In genomic region chr21:45060089-45060488, GRCh38 we compare ENCODE assay signal across 21 cellular contexts. TPM values are rescaled to one million over a fixed set of nuclear protein-coding genes. Genes with fewer than 3 reads are reported as not detected.
DNase-seq lines count a peak whose midpoint lies in the region; ATAC-seq, FAIRE-seq and TF ChIP-seq lines count a peak whose summit lies in the region.
"Had no signal": no experiment of that assay in that cellular context is flagged by ENCODE, and none has a peak within 500 bp of the region (broad histone marks: within the 10 kb centered on the region; RNA-seq: fewer than 3 reads in every experiment).

No MANE protein-coding gene starts in this region.

- CTCF ChIA-PET in HepG2 (lab: Yijun Ruan, JAX; ENCODE audit: low intra/inter-chr PET ratio, low total read pairs) = no interaction called here
- CTCF ChIA-PET in WTC11 (lab: Charles Lee) = interaction anchor here (1.0 kb wide), 1 partner anchor 68 kb away, joined by 3 read pairs; no protein-coding TSS in a partner anchor

- H3K9me2 ChIP-seq in MM.1S (replicated peaks; ENCODE audit: insufficient read depth, low read length) = no peaks in the 10 kb centered on the region

- H3K4me2 ChIP-seq in HepG2 (ENCODE audit: low read depth, low read length) (no peak overlapping the region), MM.1S (ENCODE audit: low read depth, low read length) (peak overlapping the region; percentile 66)
- H3K4me2 ChIP-seq: A549, BLaER1, KMS-11 had no signal

- H3K27me3 ChIP-seq in HepG2 (ENCODE audit: control insufficient read depth in 1 of 2, insufficient read depth in 2 of 2, low read length in 2 of 2) (peaks cover 0 to 39% of the 10 kb centered on the region in 2 experiments; a peak in 2 of 5 replicates), right lobe of liver (no peaks in the 10 kb centered on the region), MM.1S (replicated peaks; ENCODE audit: insufficient read depth, low read length) (peaks cover 60% of the 10 kb centered on the region)
- H3K27me3 ChIP-seq: BLaER1 had no signal

- in situ Hi-C loops in HepG2 (cut with HindIII; ENCODE audit: extremely low pct_ligation_motif_present, low pct_unique_long_range_greater_than_20kb) = no loop called here

- H3F3A ChIP-seq in MM.1S (ENCODE audit: insufficient read depth, low read length) = peaks cover 20% of the 10 kb centered on the region

- DNase-seq in HepG2 (ENCODE audit: low spot score) (no peak), right lobe of liver (no peak), MM.1S (peak; percentile 62), WTC11 (ENCODE audit: low spot score) (no peak), mesenteric fat pad (ENCODE audit: low spot score) (peak; percentile 57), NAMALWA (ENCODE audit: low spot score) (no peak), middle frontal gyrus (ENCODE audit: extremely low spot score, low spot score) (no peak)
- no peak for DNase-seq in stimulated activated CD8-positive, alpha-beta memory T cell treated with anti-CD3 and anti-CD28 coated beads, Interleukin-4, amount 100 ng/mL, for 48 hours
- DNase-seq: AML-193; CD4-positive, alpha-beta memory T cell; DMS153; DND-41; EL; HCEC 1CT had no signal

- FAIRE-seq in HepG2 (lab: Jason Lieb, UNC) = no peak
- FAIRE-seq: A549, GM12878, GM19239, HTR-8/SVneo had no signal

- peaks cover 19% of the 10 kb centered on the region for H3K4me1 Mint-ChIP-seq in WTC11
- H3K4me1 Mint-ChIP-seq: CD14-positive monocyte; CD4-positive, alpha-beta memory T cell had no signal

- H3K9ac ChIP-seq in HepG2 (ENCODE audit: insufficient read depth, low read depth, low read length) = no peak overlapping the region
- H3K9ac ChIP-seq in MM.1S (ENCODE audit: low read length) = no peak overlapping the region
- H3K9ac ChIP-seq: BLaER1, KMS-11 had no signal

- no peak overlapping the region for H3K4me3 ChIP-seq in HepG2 (replicated peaks in 1 of 3; ENCODE audit: insufficient read depth in 1 of 3, low read depth in 2 of 3, low read length in 3 of 3)
- H3K4me3 ChIP-seq in right lobe of liver = no peak overlapping the region
- peak overlapping the region; percentile 22 for H3K4me3 ChIP-seq in MM.1S (ENCODE audit: low read length)
- H3K4me3 ChIP-seq: A549, BLaER1, GM12878 had no signal

- no peak for TF ChIP-seq CTCF in HepG2 (CRISPR knock-in tag; IDR thresholded peaks at IDR 0.05)
- no peak for TF ChIP-seq CTCF in right lobe of liver (IDR thresholded peaks at IDR 0.05)
- no peak for TF ChIP-seq CTCF in MM.1S (IDR thresholded peaks at IDR 0.05; ENCODE audit: low read length)
- TF ChIP-seq CTCF in WTC11 (IDR thresholded peaks at IDR 0.05) = no peak

- TF ChIP-seq POLR2A in HepG2 (IDR thresholded peaks at IDR 0.05; ENCODE audit: insufficient read depth in 1 of 2, low read depth in 2 of 2, low read length in 2 of 2) (no peak), right lobe of liver (IDR thresholded peaks at IDR 0.05) (no peak)

- no peaks in the 10 kb centered on the region for H3K9me3 Mint-ChIP-seq in WTC11

- WGBS in HepG2 (ENCODE audit: low lambda C conversion rate) = 38% methylated on average over 5 of the region's 8 CpGs
- 50% methylated on average over 2 of the region's 8 CpGs for WGBS in right lobe of liver (ENCODE audit: insufficient coverage, low coverage, low lambda C conversion rate, missing lambda C conversion rate)

- no peaks in the 10 kb centered on the region for H3K27me3 Mint-ChIP-seq in WTC11 (ENCODE audit: low read depth)

- TF ChIP-seq EP300 in HepG2 (IDR thresholded peaks at IDR 0.05; ENCODE audit: low read depth in 2 of 2, low read length in 2 of 2) = no peak
- TF ChIP-seq EP300 in HepG2 (CRISPR knock-in tag; IDR thresholded peaks at IDR 0.05; ENCODE audit: borderline replicate concordance) = no peak

- H3K27ac ChIP-seq in HepG2 (ENCODE audit: extremely low read length, insufficient read depth, low read length) (no peak overlapping the region), right lobe of liver (no peak overlapping the region), MM.1S (ENCODE audit: low read length) (peak overlapping the region; percentile 24; the same call in 1 of the 2 replicates)
- H3K27ac ChIP-seq: A549, BLaER1, KMS-11 had no signal

- H3K4me1 ChIP-seq in HepG2 (ENCODE audit: insufficient read depth, low read length) (no peaks in the 10 kb centered on the region), right lobe of liver (no peaks in the 10 kb centered on the region), MM.1S (ENCODE audit: low read length) (peaks cover 22% of the 10 kb centered on the region)
- H3K4me1 ChIP-seq: A549 had no signal

- no peaks in the 10 kb centered on the region for H4K20me1 ChIP-seq in HepG2 (ENCODE audit: insufficient read depth, low read length)
- H4K20me1 ChIP-seq in MM.1S (ENCODE audit: insufficient read depth, low read length) = no peaks in the 10 kb centered on the region
- H4K20me1 ChIP-seq: BLaER1 had no signal

- no peak overlapping the region for H3K4me3 Mint-ChIP-seq in WTC11
- H3K4me3 Mint-ChIP-seq: CD14-positive monocyte; CD4-positive, alpha-beta memory T cell had no signal

- H3K79me2 ChIP-seq in HepG2 (ENCODE audit: insufficient read depth, low read length) (no peaks in the 10 kb centered on the region), MM.1S (ENCODE audit: low read length) (no peaks in the 10 kb centered on the region)

- H3K9me3 ChIP-seq in HepG2 (ENCODE audit: low read length) (no peaks in the 10 kb centered on the region), right lobe of liver (no peaks in the 10 kb centered on the region), MM.1S (replicated peaks; ENCODE audit: insufficient read depth, low read length) (no peaks in the 10 kb centered on the region)

- intact Hi-C loops in HepG2 (cut with micrococcal nuclease; ENCODE audit: unreplicated experiment) = no loop called here
- intact Hi-C loops in right lobe of liver (cut with DNase I) = no loop called here

- H3K36me3 ChIP-seq in HepG2 (replicated peaks in 1 of 2; ENCODE audit: control insufficient read depth in 1 of 2, insufficient read depth in 2 of 2, low read length in 2 of 2) (no peaks in the 10 kb centered on the region), right lobe of liver (no peaks in the 10 kb centered on the region), MM.1S (replicated peaks; ENCODE audit: insufficient read depth, low read length) (no peaks in the 10 kb centered on the region)
- H3K36me3 ChIP-seq: BLaER1 had no signal

- POLR2A ChIA-PET in HepG2 (lab: Yijun Ruan, JAX) = no interaction called here
- POLR2A ChIA-PET in WTC11 (lab: Charles Lee) = interaction anchor here (0.6 kb wide), 1 partner anchor 700 kb away, joined by 4 read pairs; no protein-coding TSS in a partner anchor

- BruUV-seq in HepG2 (replicated peaks; lab: Mats Ljungman, UMichigan) = no TSS peak

- no peaks in the 10 kb centered on the region for H3K36me3 Mint-ChIP-seq in WTC11
- H3K36me3 Mint-ChIP-seq: CD14-positive monocyte; CD4-positive, alpha-beta memory T cell had no signal

- no peak for TF ChIP-seq RAD21 in HepG2 (CRISPR knock-in tag; IDR thresholded peaks at IDR 0.05)

- no peak overlapping the region for H3K27ac Mint-ChIP-seq in WTC11
- H3K27ac Mint-ChIP-seq: CD14-positive monocyte; CD4-positive, alpha-beta memory T cell had no signal

- ATAC-seq in HepG2 = no peak
- ATAC-seq in right lobe of liver = no peak
- no peak for ATAC-seq in WTC11
- ATAC-seq: A549 had no signal

- H2AFZ ChIP-seq in HepG2 (ENCODE audit: low read length) (no peak overlapping the region), MM.1S (ENCODE audit: low read length) (peak overlapping the region; percentile 20; the same call in 1 of the 2 replicates)

TF ChIP-seq in WTC11, 78 proteins besides CTCF, POLR2A, EP300 and RAD21:
- TF ChIP-seq ZNF263 (CRISPR knock-in tag; IDR thresholded peaks at IDR 0.05; ENCODE audit: low read depth) (0 out of 2 replicates have a peak, but pooled peaks have one; percentile 53), RELA (CRISPR knock-in tag; IDR thresholded peaks at IDR 0.05; ENCODE audit: borderline replicate concordance) (no peak), HMGA2 (CRISPR knock-in tag; IDR thresholded peaks at IDR 0.05) (no peak), ETV6 (CRISPR knock-in tag; IDR thresholded peaks at IDR 0.05) (no peak), CDX4 (CRISPR knock-in tag; IDR thresholded peaks at IDR 0.05; ENCODE audit: borderline replicate concordance) (no peak), NFE2L1 (CRISPR knock-in tag; IDR thresholded peaks at IDR 0.05) (no peak)

RNA-seq across cellular contexts. Expression of gene ADARB1, which starts 14.3 kb away (rescaled TPM):
- total RNA-seq in HepG2 (2016; rRNA removed; fragmentation: Illumina TruSeq; extraction: Trizol) (9.2 and 10.0 TPM in 2 replicates), right lobe of liver (1 to 10 TPM; 4.7 to 9.9 (median 8.6) TPM), WTC11 (2021) (12.8 to 15.1 TPM (median 14.6 TPM) in 3 replicates), mesenteric fat pad (39.6 TPM)
- 28.7 and 30.2 TPM in 2 replicates for total RNA-seq in HepG2 (2016; cell fraction: cytosol; rRNA removed; fragmentation: Illumina TruSeq; extraction: Trizol; ENCODE audit: low read depth)
- 7.9 and 11.7 TPM in 2 replicates for total RNA-seq in HepG2 (2016; cell fraction: insoluble cytoplasmic fraction; rRNA removed; fragmentation: Illumina TruSeq; extraction: Trizol)
- 20.0 and 20.9 TPM in 2 replicates for total RNA-seq in HepG2 (2016; cell fraction: membrane; rRNA removed; fragmentation: Illumina TruSeq; extraction: Trizol)
- total RNA-seq in HepG2 (2016; cell fraction: nucleus; rRNA removed; fragmentation: Illumina TruSeq; extraction: Trizol) = 8.5 and 10.4 TPM in 2 replicates
- polyA plus RNA-seq in HepG2 (2011; rRNA removed) = 6.6 and 7.1 TPM in 2 replicates
- 4.2 and 4.4 TPM in 2 replicates for polyA plus RNA-seq in HepG2 (2011; cell fraction: cytosol; rRNA removed)
- 22.2 and 26.9 TPM in 2 replicates for polyA plus RNA-seq in HepG2 (2011; cell fraction: nucleus; rRNA removed)
- 5.3 and 7.8 TPM in 2 replicates for polyA plus RNA-seq in HepG2 (2012)
- polyA plus RNA-seq in HepG2 (2016; cell fraction: cytosol; fragmentation: Illumina TruSeq; extraction: Trizol; ENCODE audit: low read depth) = 5.5 and 7.0 TPM in 2 replicates
- polyA plus RNA-seq in HepG2 (2016; cell fraction: insoluble cytoplasmic fraction; fragmentation: Illumina TruSeq; extraction: Trizol; ENCODE audit: low read depth) = 6.8 and 8.6 TPM in 2 replicates
- polyA plus RNA-seq in HepG2 (2016; cell fraction: membrane; fragmentation: Illumina TruSeq; extraction: Trizol; ENCODE audit: low read depth) = 6.8 and 9.8 TPM in 2 replicates
- 23.5 and 27.1 TPM in 2 replicates for polyA plus RNA-seq in HepG2 (2016; cell fraction: nucleus; fragmentation: Illumina TruSeq; extraction: Trizol; ENCODE audit: insufficient read depth, low read depth)
- polyA minus RNA-seq in HepG2 (2011; rRNA and poly(A)+ RNA removed; ENCODE audit: low replicate concordance) = 15.4 and 123 TPM in 2 replicates
- 7.9 and 8.5 TPM in 2 replicates for polyA minus RNA-seq in HepG2 (2011; cell fraction: cytosol; rRNA and poly(A)+ RNA removed)
- 16.2 and 17.0 TPM in 2 replicates for polyA minus RNA-seq in HepG2 (2011; cell fraction: nucleus; rRNA and poly(A)+ RNA removed)

Comparison
In these comparisons a context has a peak if more than half of its experiments do, and no peak if none do; other contexts are left out.
1. DNase-seq: peak in MM.1S (single experiment) and mesenteric fat pad (single experiment); none in HepG2 (single experiment), right lobe of liver (0 of 3), WTC11 (single experiment), NAMALWA (single experiment), stimulated activated CD8-positive, alpha-beta memory T cell treated with anti-CD3 and anti-CD28 coated beads, Interleukin-4, amount 100 ng/mL, for 48 hours (single experiment) and middle frontal gyrus (single experiment).
2. Of the 50 proteins assayed by ChIP-seq in both HepG2 and WTC11: peak only in HepG2: none; only in WTC11: none; in both: ZNF263; in neither: 49.